9 cellular contexts compared by ENCODE assay signal in genomic region chr6:110329729-110330436, GRCh38. TPM values are rescaled to one million over a fixed set of nuclear protein-coding genes. Genes with fewer than 3 reads are reported as not detected.
A peak's percentile ranks its signal among the peaks of the same experiment; 100 is the strongest.
DNase-seq lines count a peak whose midpoint lies in the region; ATAC-seq and TF ChIP-seq lines count a peak whose summit lies in the region.
"Had no signal": no experiment of that assay in that cellular context is flagged by ENCODE, and none has a peak within 500 bp of the region (broad histone marks: within the 10 kb centered on the region; RNA-seq: fewer than 3 reads in every experiment).

No MANE protein-coding gene starts in this region.

- H3K9me3 Mint-ChIP-seq in nephron progenitor cell: no peaks in the 10 kb centered on the region

- ATAC-seq in Right ventricle myocardium inferior (no peak), aorta (ENCODE audit: low FRiP score) (peak; percentile 55)

- no peak for TF ChIP-seq POLR2A in esophagus muscularis mucosa (IDR thresholded peaks at IDR 0.05; ENCODE audit: low read depth)

- H3K4me3 Mint-ChIP-seq in nephron progenitor cell: peak overlapping the region; percentile 62

- no peaks in the 10 kb centered on the region for H3K36me3 ChIP-seq in left ventricle myocardium inferior
- H3K36me3 ChIP-seq in esophagus muscularis mucosa: no peaks in the 10 kb centered on the region
- H3K36me3 ChIP-seq in aorta (ENCODE audit: control insufficient read depth in 1 of 2, insufficient read depth in 2 of 2, low read length in 1 of 2): no peaks in the 10 kb centered on the region

- H3K27me3 ChIP-seq in left ventricle myocardium inferior (ENCODE audit: low read depth) (no peaks in the 10 kb centered on the region), esophagus muscularis mucosa (no peaks in the 10 kb centered on the region), aorta (ENCODE audit: control insufficient read depth in 1 of 2, insufficient read depth in 2 of 2, low read length in 1 of 2) (no peaks in the 10 kb centered on the region)

- H3K4me1 ChIP-seq in left ventricle myocardium inferior (peaks cover 3% of the 10 kb centered on the region), esophagus muscularis mucosa (peaks cover 12 to 100% (median 96%) of the 10 kb centered on the region in 4 donors), aorta (ENCODE audit: control insufficient read depth in 1 of 2, insufficient read depth in 2 of 2, low read length in 2 of 2) (peaks cover 0 to 2% of the 10 kb centered on the region in 2 donors)

- no peak overlapping the region for H3K27ac ChIP-seq in left ventricle myocardium inferior (replicated peaks)
- H3K27ac ChIP-seq in esophagus muscularis mucosa (replicated peaks in 1 of 4): peak overlapping the region; percentile 83 to 89 (median 84)
- H3K27ac ChIP-seq in aorta (ENCODE audit: low read depth in 1 of 2, low read length in 2 of 2): peak overlapping the region in 1 of 2 donors; percentile 83

- H3K27me3 Mint-ChIP-seq in nephron progenitor cell (ENCODE audit: low read depth, poor library complexity): no peaks in the 10 kb centered on the region

- H3K4me3 ChIP-seq in left ventricle myocardium inferior (peak overlapping the region; percentile 26), esophagus muscularis mucosa (peak overlapping the region; percentile 35 to 50 (median 41)), aorta (ENCODE audit: low read length in 2 of 2) (peak overlapping the region; percentile 14 to 26)

- no peaks in the 10 kb centered on the region for H3K36me3 Mint-ChIP-seq in nephron progenitor cell (ENCODE audit: low read depth)

- no peaks in the 10 kb centered on the region for H3K9me3 ChIP-seq in left ventricle myocardium inferior (replicated peaks)
- no peaks in the 10 kb centered on the region for H3K9me3 ChIP-seq in esophagus muscularis mucosa
- H3K9me3 ChIP-seq in aorta (ENCODE audit: control insufficient read depth, low read length): no peaks in the 10 kb centered on the region

- WGBS in esophagus muscularis mucosa: 41% methylated on average over 18 of the region's 18 CpGs
- 45 to 48% methylated on average over 18 of the region's 18 CpGs for WGBS in aorta, 2 donors

- H3K4me1 Mint-ChIP-seq in nephron progenitor cell: peaks cover 92% of the 10 kb centered on the region

- H3K27ac Mint-ChIP-seq in nephron progenitor cell: peak overlapping the region; percentile 96

- intact Hi-C loops in left ventricle myocardium inferior (cut with micrococcal nuclease): no loop called here
- intact Hi-C loops in Right ventricle myocardium inferior (cut with DNase I): no loop called here
- intact Hi-C loops in esophagus muscularis mucosa (cut with DNase I): loop anchor here (5.0 kb wide), 1 partner anchor 37 kb away; no protein-coding TSS in a partner anchor
- intact Hi-C loops in aorta (cut with DNase I): loop anchor here in 1 of 2 donors (5.0 kb wide), 1 partner anchor 47 kb away; no protein-coding TSS in a partner anchor

- DNase-seq in left ventricle myocardium inferior (no peak), Right ventricle myocardium inferior (ENCODE audit: missing footprints) (no peak), esophagus muscularis mucosa (ENCODE audit: extremely low spot score) (peak; percentile 68), nephron progenitor cell (peak; percentile 33), aorta (no peak), activated T-cell treated with anti-CD3 and anti-CD28 coated beads for 4 hours (no peak), NCI-H146 (lab: John Stamatoyannopoulos, UW) (no peak), islet precursor cell (no peak)

- no peak for TF ChIP-seq EP300 in esophagus muscularis mucosa (IDR thresholded peaks at IDR 0.05)

- no peak for TF ChIP-seq CTCF in left ventricle myocardium inferior (IDR thresholded peaks at IDR 0.05; ENCODE audit: borderline replicate concordance)
- no peak for TF ChIP-seq CTCF in esophagus muscularis mucosa (IDR thresholded peaks at IDR 0.05)
- no peak for TF ChIP-seq CTCF in nephron progenitor cell (IDR thresholded peaks at IDR 0.05)

RNA-seq across cellular contexts. Expression of gene METTL24, which starts 28.3 kb away (rescaled TPM):
- total RNA-seq in left ventricle myocardium inferior (1.2 TPM), Right ventricle myocardium inferior (1.1 TPM), esophagus muscularis mucosa (10 to 100 TPM; 16.9 to 32.8 (median 23.5) TPM), aorta (10 to 100 TPM; 12.5 to 14.3 TPM)
- polyA plus RNA-seq in aorta: 1 to 10 TPM; 3.9 to 4.5 TPM
- total RNA-seq: dermis microvascular lymphatic vessel endothelial cell had no signal

Comparison
In these comparisons a context has a peak if more than half of its experiments do, and no peak if none do; other contexts are left out.
1. DNase-seq: peak in esophagus muscularis mucosa (single experiment) and nephron progenitor cell (single experiment); none in left ventricle myocardium inferior (single experiment), Right ventricle myocardium inferior (single experiment), aorta (0 of 2), activated T-cell treated with anti-CD3 and anti-CD28 coated beads for 4 hours (single experiment), NCI-H146 (single experiment) and islet precursor cell (single experiment).
2. Peak in every context shown above with its lines, with median percentiles within 50 percentile points of each other: H3K4me3 ChIP-seq.